In genomic region chr2:4412637-4413187, GRCh38 we compare ENCODE assay signal across 1 cellular context.
TF ChIP-seq lines count a peak whose summit lies in the region.

No MANE protein-coding gene starts in this region.

TF ChIP-seq in H1, 55 proteins besides CTCF, POLR2A, EP300 and RAD21 (continued from another document):
- TF ChIP-seq USF2 (IDR thresholded peaks at IDR 0.05; ENCODE audit: low read length) (no peak), EGR1 (IDR thresholded peaks at IDR 0.05; ENCODE audit: borderline replicate concordance, low read depth, low read length) (no peak), BRCA1 (IDR thresholded peaks at IDR 0.05; ENCODE audit: low read depth, low read length) (no peak), CHD1 (IDR thresholded peaks at IDR 0.05; ENCODE audit: low read depth, low read length) (no peak), CREB1 (IDR thresholded peaks at IDR 0.05) (no peak), TAF1 (IDR thresholded peaks at IDR 0.05; ENCODE audit: low read depth, low read length) (no peak), SUZ12 (IDR thresholded peaks at IDR 0.05; ENCODE audit: low read length) (no peak), YY1 (IDR thresholded peaks at IDR 0.05; ENCODE audit: low read depth, low read length) (no peak), RNF2 (IDR thresholded peaks at IDR 0.05; ENCODE audit: borderline replicate concordance, low read depth, low read length, missing control alignments, poor library complexity, severe bottlenecking) (no peak)
